ENCODE assay signal across 17 cellular contexts in genomic region chr10:23079700-23080099, GRCh38.
"Had no signal": no experiment of that assay in that cellular context is flagged by ENCODE, and none has a peak within 500 bp of the region (broad histone marks: within the 10 kb centered on the region; RNA-seq: fewer than 3 reads in every experiment).

No MANE protein-coding gene starts in this region.

- H3K4me3 ChIP-seq: right lobe of liver, smooth muscle cell, suprapubic skin had no signal

- H3K36me3 Mint-ChIP-seq: activated CD8-positive, alpha-beta memory T cell treated with anti-CD3 and anti-CD28 coated beads, Interleukin-2, amount 10 ng/mL, durations not matched to agents 7 days and 5 days had no signal

- H3K27ac Mint-ChIP-seq: activated CD8-positive, alpha-beta memory T cell treated with anti-CD3 and anti-CD28 coated beads, Interleukin-2, amount 10 ng/mL, durations not matched to agents 7 days and 5 days; activated naive CD4-positive, alpha-beta T cell treated with anti-CD3 and anti-CD28 coated beads for 36 hours; activated naive CD8-positive, alpha-beta T cell treated with anti-CD3 and anti-CD28 coated beads, Interleukin-2, amount 50 U/mL, for 24 hours; activated T-helper 2 cell treated with anti-CD3 and anti-CD28 coated beads, Interferon-gamma antibody, Interleukin-2, Interleukin-4, amounts not matched to agents 10 μg/mL and 5 μg/mL and 100 μg/mL, durations not matched to agents 14 hours and 24 hours and 36 hours; effector memory CD8-positive, alpha-beta T cell; immature natural killer cell; stimulated activated naive CD8-positive, alpha-beta T cell treated with anti-CD3 and anti-CD28 coated beads, Interleukin-15, Interleukin-2, amounts not matched to agents 100 ng/mL and 50 ng/mL, for 24 hours had no signal

- H3K9me3 Mint-ChIP-seq: activated naive CD4-positive, alpha-beta T cell treated with anti-CD3 and anti-CD28 coated beads for 36 hours; activated T-helper 2 cell treated with anti-CD3 and anti-CD28 coated beads, Interferon-gamma antibody, Interleukin-2, Interleukin-4, amounts not matched to agents 10 μg/mL and 5 μg/mL and 100 μg/mL, durations not matched to agents 14 hours and 24 hours and 36 hours had no signal

- H3K36me3 ChIP-seq: right lobe of liver, suprapubic skin had no signal

- H3K9me3 ChIP-seq: right lobe of liver, suprapubic skin had no signal

- H3K27ac ChIP-seq: epithelial cell of prostate, right lobe of liver, suprapubic skin had no signal

- DNase-seq: activated CD8-positive, alpha-beta memory T cell treated with anti-CD3 and anti-CD28 coated beads, Interleukin-2, amount 10 ng/mL, durations not matched to agents 7 days and 5 days; activated naive CD4-positive, alpha-beta T cell treated with anti-CD3 and anti-CD28 coated beads for 36 hours; activated naive CD8-positive, alpha-beta T cell treated with anti-CD3 and anti-CD28 coated beads, Interleukin-2, amount 50 U/mL, for 24 hours; activated T-cell treated with anti-CD3 and anti-CD28 coated beads, Interleukin-2, amount 50 U/mL, for 1 hour; aorta; effector memory CD8-positive, alpha-beta T cell; foreskin melanocyte; head of caudate nucleus; immature natural killer cell; mesendoderm; right lobe of liver; trophoblast cell had no signal

- H3K4me1 Mint-ChIP-seq: activated CD8-positive, alpha-beta memory T cell treated with anti-CD3 and anti-CD28 coated beads, Interleukin-2, amount 10 ng/mL, durations not matched to agents 7 days and 5 days; activated naive CD8-positive, alpha-beta T cell treated with anti-CD3 and anti-CD28 coated beads, Interleukin-2, amount 50 U/mL, for 24 hours; immature natural killer cell had no signal

- H3K4me1 ChIP-seq: right lobe of liver had no signal

- H3K4me3 Mint-ChIP-seq: activated CD8-positive, alpha-beta memory T cell treated with anti-CD3 and anti-CD28 coated beads, Interleukin-2, amount 10 ng/mL, durations not matched to agents 7 days and 5 days; activated naive CD4-positive, alpha-beta T cell treated with anti-CD3 and anti-CD28 coated beads for 36 hours; activated naive CD8-positive, alpha-beta T cell treated with anti-CD3 and anti-CD28 coated beads, Interleukin-2, amount 50 U/mL, for 24 hours; effector memory CD8-positive, alpha-beta T cell; immature natural killer cell; stimulated activated naive CD8-positive, alpha-beta T cell treated with anti-CD3 and anti-CD28 coated beads, Interleukin-15, Interleukin-2, amounts not matched to agents 100 ng/mL and 50 ng/mL, for 24 hours had no signal
